1 cellular context compared by ENCODE assay signal in the genomic region with DNA sequence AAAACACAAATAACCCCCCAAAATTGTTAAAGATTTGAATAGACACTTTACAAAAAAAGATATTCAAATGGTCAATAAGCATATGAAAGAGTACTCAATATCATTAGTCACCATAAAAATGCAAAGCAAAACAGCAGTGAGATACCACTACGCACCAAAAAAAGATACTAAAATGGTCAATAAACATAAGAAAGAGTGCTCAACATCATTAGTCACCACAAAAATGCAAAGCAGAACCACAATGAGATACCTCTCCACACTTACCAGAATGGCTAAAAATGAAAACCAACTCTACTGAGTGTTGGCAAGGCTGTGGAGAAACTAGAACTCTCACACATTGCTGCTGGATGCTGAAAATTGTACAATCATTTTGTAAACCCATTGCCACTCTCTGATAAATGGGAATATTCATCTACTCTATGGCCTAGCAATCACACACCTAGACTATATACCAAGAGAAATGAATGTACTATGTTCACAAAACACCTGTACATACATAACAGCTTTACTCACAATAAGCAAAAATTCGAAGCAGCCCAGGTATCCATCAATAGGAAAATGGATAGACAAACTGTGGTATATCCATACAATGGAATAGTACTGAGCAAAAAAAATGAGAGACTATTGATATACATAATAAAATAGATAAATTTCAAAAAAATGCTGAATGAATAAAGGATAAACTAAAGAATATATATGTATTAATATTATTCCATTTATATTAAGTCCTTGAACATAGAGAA.
TF ChIP-seq lines count a peak whose summit lies in the region.

No MANE protein-coding gene starts in this region.

TF ChIP-seq in SK-N-SH, 30 proteins besides CTCF, POLR2A, EP300 and RAD21 (continued from another document):
- TF ChIP-seq, protein P1, sequence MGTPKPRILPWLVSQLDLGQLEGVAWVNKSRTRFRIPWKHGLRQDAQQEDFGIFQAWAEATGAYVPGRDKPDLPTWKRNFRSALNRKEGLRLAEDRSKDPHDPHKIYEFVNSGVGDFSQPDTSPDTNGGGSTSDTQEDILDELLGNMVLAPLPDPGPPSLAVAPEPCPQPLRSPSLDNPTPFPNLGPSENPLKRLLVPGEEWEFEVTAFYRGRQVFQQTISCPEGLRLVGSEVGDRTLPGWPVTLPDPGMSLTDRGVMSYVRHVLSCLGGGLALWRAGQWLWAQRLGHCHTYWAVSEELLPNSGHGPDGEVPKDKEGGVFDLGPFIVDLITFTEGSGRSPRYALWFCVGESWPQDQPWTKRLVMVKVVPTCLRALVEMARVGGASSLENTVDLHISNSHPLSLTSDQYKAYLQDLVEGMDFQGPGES (IDR thresholded peaks at IDR 0.05; ENCODE audit: low read depth, low read length): no peak
- TF ChIP-seq TEAD4 (IDR thresholded peaks at IDR 0.05; ENCODE audit: borderline replicate concordance, insufficient read depth): no peak
- no peak for TF ChIP-seq MXI1 (IDR thresholded peaks at IDR 0.05; ENCODE audit: low read depth, low read length)
- no peak for TF ChIP-seq FOXM1 (IDR thresholded peaks at IDR 0.05; ENCODE audit: low read depth)
- TF ChIP-seq RCOR1 (IDR thresholded peaks at IDR 0.05; ENCODE audit: low read length): no peak
- TF ChIP-seq TCF12 (IDR thresholded peaks at IDR 0.05): no peak
- TF ChIP-seq YY1 (IDR thresholded peaks at IDR 0.05; ENCODE audit: low read depth): no peak
- TF ChIP-seq FOSL2 (IDR thresholded peaks at IDR 0.05; ENCODE audit: borderline replicate concordance, low read depth): no peak
- TF ChIP-seq RXRA (IDR thresholded peaks at IDR 0.05; ENCODE audit: borderline replicate concordance, low read depth): no peak
